18 cellular contexts compared by ENCODE assay signal in genomic region chr3:63387568-63387967, GRCh38.
DNase-seq lines count a peak whose midpoint lies in the region; FAIRE-seq and TF ChIP-seq lines count a peak whose summit lies in the region.
"Had no signal": no experiment of that assay in that cellular context is flagged by ENCODE, and none has a peak within 500 bp of the region (broad histone marks: within the 10 kb centered on the region; RNA-seq: fewer than 3 reads in every experiment).

No MANE protein-coding gene starts in this region.

- POLR2A ChIA-PET in HEK293T (lab: Yijun Ruan, JAX): no interaction called here

- CTCF ChIA-PET in HEK293T (lab: Yijun Ruan, JAX): no interaction called here

- no peak for FAIRE-seq in urothelium cell line (lab: Jason Lieb, UNC)
- FAIRE-seq: D721Med, HepG2 had no signal

- DNase-seq in NCI-H2227 (lab: John Stamatoyannopoulos, UW; ENCODE audit: unreplicated experiment): peak; percentile 7
- DNase-seq in NCI-H2227 treated with DMSO at 0.1 percent for 48 hours (lab: John Stamatoyannopoulos, UW): no peak
- peak; percentile 87 for DNase-seq in astrocyte of the hippocampus (ENCODE audit: low read depth, low spot score)
- peak; percentile 9 for DNase-seq in kidney glomerular epithelial cell (lab: John Stamatoyannopoulos, UW)
- DNase-seq in urothelium cell line (ENCODE audit: low spot score): peak; percentile 37
- no peak for DNase-seq in activated CD4-positive, alpha-beta T cell treated with anti-CD3 and anti-CD28 coated beads, Interleukin-2, amount 50 U/mL, for 1 hour
- no peak for DNase-seq in NCI-H146 (lab: John Stamatoyannopoulos, UW)
- DNase-seq in HEK293T (ENCODE audit: extremely low spot score): no peak
- DNase-seq: activated CD4-positive, alpha-beta T cell treated with anti-CD3 and anti-CD28 coated beads, Interleukin-2, amount 50 U/mL, for 48 hours; activated T-cell treated with anti-CD3 and anti-CD28 coated beads, Interleukin-2, amount 50 U/mL, for 1 hour; glutamatergic neuron; naive thymus-derived CD8-positive, alpha-beta T cell; NCI-H1694 treated with DMSO at 0.1 percent for 48 hours; NCI-H446; stimulated activated CD4-positive, alpha-beta T cell treated with anti-CD3 and anti-CD28 coated beads, Interleukin-4, amount 100 ng/mL, for 4 hours; T-cell had no signal

TF ChIP-seq in HEK293T, 16 proteins besides CTCF, POLR2A, EP300 and RAD21:
- TF ChIP-seq SP1 (IDR thresholded peaks at IDR 0.05) (no peak), L3MBTL2 (conservative IDR thresholded peaks at IDR 0.05) (no peak), NFRKB (IDR thresholded peaks at IDR 0.05) (no peak), ELF4 (IDR thresholded peaks at IDR 0.05) (no peak), ARNT (IDR thresholded peaks at IDR 0.05) (no peak), FOXA1 (IDR thresholded peaks at IDR 0.05) (no peak), HDGF (IDR thresholded peaks at IDR 0.05; ENCODE audit: borderline replicate concordance) (no peak), SUZ12 (IDR thresholded peaks at IDR 0.05) (no peak), PKNOX1 (IDR thresholded peaks at IDR 0.05) (no peak), TARDBP (IDR thresholded peaks at IDR 0.05) (no peak), FOXM1 (IDR thresholded peaks at IDR 0.05; ENCODE audit: borderline replicate concordance) (no peak)

Comparison
In these comparisons a context has a peak if more than half of its experiments do, and no peak if none do; other contexts are left out.
1. DNase-seq: peak in NCI-H2227 (single experiment), astrocyte of the hippocampus (single experiment), kidney glomerular epithelial cell (single experiment) and urothelium cell line (single experiment); none in NCI-H2227 treated with DMSO at 0.1 percent for 48 hours (single experiment), activated CD4-positive, alpha-beta T cell treated with anti-CD3 and anti-CD28 coated beads, Interleukin-2, amount 50 U/mL, for 1 hour (single experiment), NCI-H146 (single experiment) and HEK293T (single experiment).